ENCODE assay signal across 14 cellular contexts in genomic region chr7:66576646-66577045, GRCh38.
"Had no signal": no experiment of that assay in that cellular context is flagged by ENCODE, and none has a peak within 500 bp of the region (broad histone marks: within the 10 kb centered on the region; RNA-seq: fewer than 3 reads in every experiment).

No MANE protein-coding gene starts in this region.

- ATAC-seq: activated CD8-positive, alpha-beta T cell treated with anti-CD3 and anti-CD28 coated beads for 36 hours; foreskin keratinocyte had no signal

- H3K4me1 ChIP-seq: foreskin keratinocyte had no signal

- H3K27ac Mint-ChIP-seq: activated CD8-positive, alpha-beta T cell treated with anti-CD3 and anti-CD28 coated beads for 36 hours; activated naive CD8-positive, alpha-beta T cell treated with anti-CD3 and anti-CD28 coated beads for 36 hours; dendritic cell treated with granulocyte-macrophage colony-stimulating factor and Interleukin-4, amounts not matched to agents 40 ng/mL and 50 ng/mL, for 4 days had no signal

- H3K9me3 ChIP-seq: ovary, thoracic aorta had no signal

- H3K36me3 ChIP-seq: ovary had no signal

- DNase-seq: activated CD4-positive, alpha-beta T cell treated with anti-CD3 and anti-CD28 coated beads for 48 hours; activated CD8-positive, alpha-beta T cell treated with anti-CD3 and anti-CD28 coated beads for 36 hours; activated effector memory CD4-positive, alpha-beta T cell treated with anti-CD3 and anti-CD28 coated beads, Interleukin-2, amount 50 U/mL, for 16 hours; activated naive CD8-positive, alpha-beta T cell treated with anti-CD3 and anti-CD28 coated beads for 36 hours; activated T-cell treated with anti-CD3 and anti-CD28 coated beads, Interleukin-2, amount 50 U/mL, for 48 hours; brain microvascular endothelial cell; effector memory CD4-positive, alpha-beta T cell; glutamatergic neuron; ovary; stimulated activated CD4-positive, alpha-beta T cell treated with anti-CD3 and anti-CD28 coated beads, Interleukin-1b, Interleukin-23, amount 100 ng/mL, for 48 hours; T-helper 1 cell had no signal

- H3K27me3 Mint-ChIP-seq: activated CD8-positive, alpha-beta T cell treated with anti-CD3 and anti-CD28 coated beads for 36 hours; activated naive CD8-positive, alpha-beta T cell treated with anti-CD3 and anti-CD28 coated beads for 36 hours; dendritic cell treated with granulocyte-macrophage colony-stimulating factor and Interleukin-4, amounts not matched to agents 40 ng/mL and 50 ng/mL, for 4 days had no signal

- H3K9me3 Mint-ChIP-seq: activated CD8-positive, alpha-beta T cell treated with anti-CD3 and anti-CD28 coated beads for 36 hours; activated naive CD8-positive, alpha-beta T cell treated with anti-CD3 and anti-CD28 coated beads for 36 hours; dendritic cell treated with granulocyte-macrophage colony-stimulating factor and Interleukin-4, amounts not matched to agents 40 ng/mL and 50 ng/mL, for 4 days had no signal

- H3K4me3 Mint-ChIP-seq: activated CD8-positive, alpha-beta T cell treated with anti-CD3 and anti-CD28 coated beads for 36 hours; activated naive CD8-positive, alpha-beta T cell treated with anti-CD3 and anti-CD28 coated beads for 36 hours; dendritic cell treated with granulocyte-macrophage colony-stimulating factor and Interleukin-4, amounts not matched to agents 40 ng/mL and 50 ng/mL, for 4 days had no signal

- H3K27me3 ChIP-seq: brain microvascular endothelial cell, foreskin keratinocyte, ovary had no signal

- H3K4me3 ChIP-seq: ovary, thoracic aorta had no signal

- H3K27ac ChIP-seq: brain microvascular endothelial cell, foreskin keratinocyte, ovary, thoracic aorta had no signal
